In the genomic region with DNA sequence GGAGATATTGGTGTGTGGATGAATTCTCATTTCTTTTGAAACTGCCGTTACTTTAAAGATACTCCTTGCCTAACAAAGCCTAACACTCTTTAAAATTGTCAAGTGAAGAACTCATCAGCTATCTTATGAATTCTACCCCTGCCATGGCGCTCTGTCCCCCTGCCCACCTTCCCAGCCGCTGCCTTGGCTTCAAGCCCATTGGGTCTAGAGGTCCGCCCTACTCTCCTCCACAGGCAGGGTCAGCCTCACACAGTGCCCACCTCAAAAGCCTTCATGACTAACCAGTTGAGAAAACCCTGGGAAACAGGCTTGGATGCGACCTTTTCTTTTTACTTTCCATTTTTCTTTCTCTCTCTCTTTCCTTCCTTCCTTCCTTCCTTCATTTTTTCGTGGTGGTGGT, we compare ENCODE assay signal across 17 cellular contexts.
DNase-seq lines count a peak whose midpoint lies in the region; ATAC-seq and TF ChIP-seq lines count a peak whose summit lies in the region.
"Had no signal": no experiment of that assay in that cellular context is flagged by ENCODE, and none has a peak within 500 bp of the region (broad histone marks: within the 10 kb centered on the region; RNA-seq: fewer than 3 reads in every experiment).

No MANE protein-coding gene starts in this region.

- H3K36me3 Mint-ChIP-seq in H9 (ENCODE audit: insufficient read depth in 1 of 3, low read depth in 3 of 3) (peaks cover 0 to 9% (median 0%) of the 10 kb centered on the region in 3 experiments; a peak in 3 of 7 replicates), WTC11 (peaks cover 4% of the 10 kb centered on the region; the same call in 1 of the 2 replicates)
- H3K36me3 Mint-ChIP-seq in stimulated activated naive B cell treated with anti-CD40 and anti-IgM and Interleukin-4, amounts not matched to agents 10 μg/mL and 1 μg/mL and 100 μg/mL, for 72 hours, result no peaks in the 10 kb centered on the region
- no peaks in the 10 kb centered on the region for H3K36me3 Mint-ChIP-seq in activated naive CD8-positive, alpha-beta T cell treated with anti-CD3 and anti-CD28 coated beads, Interleukin-2, amount 50 U/mL, for 24 hours (ENCODE audit: low read depth)
- H3K36me3 Mint-ChIP-seq: CD14-positive monocyte; CD4-positive, alpha-beta memory T cell had no signal

- peak overlapping the region in 2 of 3 experiments; percentile 63 to 82; a peak in 5 of 7 replicates for H3K27ac Mint-ChIP-seq in H9
- peak overlapping the region; percentile 87; the same call in 1 of the 2 replicates for H3K27ac Mint-ChIP-seq in WTC11
- H3K27ac Mint-ChIP-seq in stimulated activated naive B cell treated with anti-CD40 and anti-IgM and Interleukin-4, amounts not matched to agents 10 μg/mL and 1 μg/mL and 100 μg/mL, for 72 hours, result no peak overlapping the region
- no peak overlapping the region for H3K27ac Mint-ChIP-seq in activated naive CD8-positive, alpha-beta T cell treated with anti-CD3 and anti-CD28 coated beads, Interleukin-2, amount 50 U/mL, for 24 hours
- H3K27ac Mint-ChIP-seq: CD14-positive monocyte had no signal

- no peak overlapping the region for H2BK12ac ChIP-seq in H9 (ENCODE audit: insufficient read length, low read depth, low read length)
- no peak overlapping the region for H2BK12ac ChIP-seq in neuronal stem cell (ENCODE audit: low read length)

- H3K18ac ChIP-seq in H9 (ENCODE audit: insufficient read length, low read depth, low read length) (no peak overlapping the region), neuronal stem cell (ENCODE audit: low read length) (peak overlapping the region; percentile 13)

- TF ChIP-seq CTCF in H9 (conservative IDR thresholded peaks at IDR 0.05), result no peak
- TF ChIP-seq CTCF in WTC11 (IDR thresholded peaks at IDR 0.05), result no peak
- TF ChIP-seq CTCF in thyroid gland (IDR thresholded peaks at IDR 0.05), result no peak

- no peak for TF ChIP-seq POLR2A in thyroid gland (IDR thresholded peaks at IDR 0.05)

- ATAC-seq in WTC11, result peak; percentile 33
- ATAC-seq in stimulated activated naive B cell treated with anti-CD40 and anti-IgM and Interleukin-4, amounts not matched to agents 10 μg/mL and 1 μg/mL and 100 μg/mL, for 72 hours (replicated peaks), result no peak
- no peak for ATAC-seq in activated naive CD8-positive, alpha-beta T cell treated with anti-CD3 and anti-CD28 coated beads, Interleukin-2, amount 50 U/mL, for 24 hours

- POLR2A ChIA-PET in WTC11 (lab: Charles Lee), result no interaction called here

- H3K27me3 Mint-ChIP-seq in H9 (ENCODE audit: low read depth) (peaks cover 9% of the 10 kb centered on the region), WTC11 (ENCODE audit: low read depth) (no peaks in the 10 kb centered on the region; the same call in 1 of the 2 replicates)
- peaks cover 22 to 23% of the 10 kb centered on the region in 2 donors for H3K27me3 Mint-ChIP-seq in stimulated activated naive B cell treated with anti-CD40 and anti-IgM and Interleukin-4, amounts not matched to agents 10 μg/mL and 1 μg/mL and 100 μg/mL, for 72 hours
- peaks cover 2% of the 10 kb centered on the region for H3K27me3 Mint-ChIP-seq in activated naive CD8-positive, alpha-beta T cell treated with anti-CD3 and anti-CD28 coated beads, Interleukin-2, amount 50 U/mL, for 24 hours

- H3K79me1 ChIP-seq in H9 (ENCODE audit: insufficient read depth, low read depth, low read length, poor library complexity, severe bottlenecking) (no peaks in the 10 kb centered on the region), neuronal stem cell (ENCODE audit: low read depth, low read length) (no peaks in the 10 kb centered on the region)

- H2AK5ac ChIP-seq in H9 (ENCODE audit: insufficient read length, low read length), result no peak overlapping the region
- no peak overlapping the region for H2AK5ac ChIP-seq in neuronal stem cell (ENCODE audit: low read depth, low read length)

- H3K23ac ChIP-seq in H9 (ENCODE audit: insufficient read length, low read depth, low read length) (no peak overlapping the region), neuronal stem cell (ENCODE audit: low read depth, low read length, poor library complexity) (no peak overlapping the region)

- H2BK20ac ChIP-seq in H9 (ENCODE audit: low read depth, low read length, poor library complexity, severe bottlenecking), result no peak overlapping the region

- intact Hi-C loops in thyroid gland (cut with DNase I), result no loop called here

- H2BK120ac ChIP-seq in H9 (ENCODE audit: low read depth, low read length, poor library complexity, severe bottlenecking) (no peak overlapping the region), neuronal stem cell (ENCODE audit: low read depth, low read length) (no peak overlapping the region)

- WGBS in H9 (ENCODE audit: extremely low coverage, insufficient read length, low lambda C conversion rate), result no CpG with 5 or more reads among the region's 6 CpGs
- WGBS in neuronal stem cell (ENCODE audit: extremely low coverage in 2 of 2, insufficient read length in 2 of 2, insufficient replicate concordance in 1 of 2), 2 donors, result no CpG with 5 or more reads among the region's 6 CpGs
- WGBS in thyroid gland, 2 donors, result 62 to 71% methylated on average over 6 of the region's 6 CpGs

- H4K8ac ChIP-seq in H9 (replicated peaks; ENCODE audit: insufficient read length, low read depth, low read length) (no peak overlapping the region), neuronal stem cell (ENCODE audit: low read depth, low read length) (no peak overlapping the region)

- H3K4ac ChIP-seq in H9 (ENCODE audit: low read depth, low read length) (no peak overlapping the region), neuronal stem cell (ENCODE audit: low read length) (no peak overlapping the region)

- H3K4me1 Mint-ChIP-seq in H9, result peaks cover 38 to 44% of the 10 kb centered on the region in 2 experiments
- H3K4me1 Mint-ChIP-seq in WTC11, result peaks cover 34% of the 10 kb centered on the region
- peaks cover 0 to 5% of the 10 kb centered on the region in 2 donors for H3K4me1 Mint-ChIP-seq in stimulated activated naive B cell treated with anti-CD40 and anti-IgM and Interleukin-4, amounts not matched to agents 10 μg/mL and 1 μg/mL and 100 μg/mL, for 72 hours
- no peaks in the 10 kb centered on the region for H3K4me1 Mint-ChIP-seq in activated naive CD8-positive, alpha-beta T cell treated with anti-CD3 and anti-CD28 coated beads, Interleukin-2, amount 50 U/mL, for 24 hours
- H3K4me1 Mint-ChIP-seq: CD14-positive monocyte; CD4-positive, alpha-beta memory T cell had no signal

- no peaks in the 10 kb centered on the region for H3K23me2 ChIP-seq in H9 (ENCODE audit: insufficient read length, low read depth, low read length, poor library complexity, severe bottlenecking)

- H4K20me1 ChIP-seq in H9 (ENCODE audit: control insufficient read depth, insufficient read depth, insufficient read length), result no peaks in the 10 kb centered on the region
- H4K20me1 ChIP-seq: BLaER1 had no signal

- no peak overlapping the region for H4K5ac ChIP-seq in H9 (ENCODE audit: insufficient read length, low read depth, low read length)

- H4K91ac ChIP-seq in H9 (ENCODE audit: insufficient read length, low read depth, low read length) (no peak overlapping the region), neuronal stem cell (ENCODE audit: low read depth, low read length, poor library complexity) (no peak overlapping the region)

- H3K27me3 ChIP-seq in H9 (ENCODE audit: insufficient read depth, low read length) (no peaks in the 10 kb centered on the region), iPS-20b (ENCODE audit: insufficient read depth, low read length) (no peaks in the 10 kb centered on the region), neuronal stem cell (ENCODE audit: control insufficient read depth in 3 of 3, insufficient read depth in 3 of 3, low read depth in 1 of 3, low read length in 3 of 3) (peaks cover 0 to 17% (median 0%) of the 10 kb centered on the region in 3 experiments), thyroid gland (no peaks in the 10 kb centered on the region)
- H3K27me3 ChIP-seq: BLaER1 had no signal

- H3K4me2 ChIP-seq in H9 (ENCODE audit: insufficient read depth, insufficient read length, low read length) (peak overlapping the region; percentile 27), neuronal stem cell (ENCODE audit: insufficient read depth, low read length, poor library complexity, severe bottlenecking) (no peak overlapping the region)
- H3K4me2 ChIP-seq: BLaER1 had no signal

- H3K27ac ChIP-seq in H9 (ENCODE audit: insufficient read length, low read depth, low read length), result no peak overlapping the region
- no peak overlapping the region for H3K27ac ChIP-seq in iPS-20b (ENCODE audit: low read length)
- no peak overlapping the region for H3K27ac ChIP-seq in neuronal stem cell (replicated peaks; ENCODE audit: low read length)
- no peak overlapping the region for H3K27ac ChIP-seq in thyroid gland
- H3K27ac ChIP-seq: BLaER1, HL-60 had no signal

- H3K9ac ChIP-seq in H9 (ENCODE audit: extremely low read depth, insufficient read length, low read length), result no peak overlapping the region
- no peak overlapping the region for H3K9ac ChIP-seq in iPS-20b (ENCODE audit: low read depth, low read length)
- H3K9ac ChIP-seq in neuronal stem cell (ENCODE audit: low read depth, low read length, poor library complexity), result no peak overlapping the region
- H3K9ac ChIP-seq: BLaER1 had no signal

- H3K79me2 ChIP-seq in H9 (ENCODE audit: insufficient read depth, low read length), result no peaks in the 10 kb centered on the region

- H2BK15ac ChIP-seq in H9 (ENCODE audit: low read depth, low read length), result no peak overlapping the region
- no peak overlapping the region for H2BK15ac ChIP-seq in neuronal stem cell (ENCODE audit: low read length)

- H3K4me3 ChIP-seq in iPS-20b (ENCODE audit: low read length), result peak overlapping the region; percentile 34; the same call in 1 of the 2 replicates
- no peak overlapping the region for H3K4me3 ChIP-seq in neuronal stem cell (ENCODE audit: low read length in 2 of 2)
- H3K4me3 ChIP-seq in thyroid gland (replicated peaks in 1 of 3), result no peak overlapping the region
- H3K4me3 ChIP-seq: BLaER1, HAP-1 had no signal

- no peak overlapping the region for H2AFZ ChIP-seq in H9 (ENCODE audit: low read length)
- no peak overlapping the region for H2AFZ ChIP-seq in neuronal stem cell (ENCODE audit: low read length)

- H3K14ac ChIP-seq in H9 (ENCODE audit: insufficient read depth, low read length) (no peak overlapping the region), neuronal stem cell (ENCODE audit: low read length) (no peak overlapping the region)

- H3K36me3 ChIP-seq in iPS-20b (ENCODE audit: insufficient read depth, low read depth, low read length) (no peaks in the 10 kb centered on the region), neuronal stem cell (replicated peaks in 1 of 2; ENCODE audit: control insufficient read depth in 2 of 2, insufficient read depth in 2 of 2, low read length in 2 of 2) (no peaks in the 10 kb centered on the region), thyroid gland (no peaks in the 10 kb centered on the region)
- H3K36me3 ChIP-seq: BLaER1, HAP-1 had no signal

- H3K4me1 ChIP-seq in H9 (ENCODE audit: insufficient read depth, low read length), result peaks cover 8% of the 10 kb centered on the region; the same call in 1 of the 2 replicates
- H3K4me1 ChIP-seq in iPS-20b (ENCODE audit: insufficient read depth, low read length), result peaks cover 21% of the 10 kb centered on the region; the same call in 1 of the 2 replicates
- peaks cover 0 to 9% of the 10 kb centered on the region in 2 donors for H3K4me1 ChIP-seq in neuronal stem cell (ENCODE audit: control insufficient read depth in 2 of 2, insufficient read depth in 1 of 2, low read depth in 1 of 2, low read length in 2 of 2)
- H3K4me1 ChIP-seq in thyroid gland, result no peaks in the 10 kb centered on the region

- CTCF ChIA-PET in WTC11 (lab: Charles Lee), result interaction anchor here (0.8 to 1.5 kb wide), 6 partner anchors 18 to 458 kb away, joined by 3 to 4 read pairs (median 3); a partner anchor contains a TSS

- H3K9me3 ChIP-seq in H9 (ENCODE audit: control insufficient read depth, low read depth, low read length), result no peaks in the 10 kb centered on the region
- peaks cover 7% of the 10 kb centered on the region; the same call in 1 of the 2 replicates for H3K9me3 ChIP-seq in iPS-20b (ENCODE audit: insufficient read depth, low read depth, low read length)
- peaks cover 0 to 2% of the 10 kb centered on the region in 2 donors for H3K9me3 ChIP-seq in neuronal stem cell (replicated peaks in 1 of 2; ENCODE audit: control insufficient read depth in 2 of 2, insufficient read depth in 1 of 2, low read depth in 1 of 2, low read length in 2 of 2)
- H3K9me3 ChIP-seq in thyroid gland, result no peaks in the 10 kb centered on the region
- H3K9me3 ChIP-seq: HAP-1 had no signal

- DNase-seq in H9 (no peak), WTC11 (ENCODE audit: low spot score) (no peak), neuronal stem cell (ENCODE audit: low spot score) (no peak), thyroid gland (no peak), LoVo (ENCODE audit: low spot score) (no peak)
- DNase-seq in stimulated activated naive B cell treated with anti-CD40 and anti-IgM and Interleukin-4, amounts not matched to agents 10 μg/mL and 1 μg/mL and 100 μg/mL, for 72 hours, result no peak
- DNase-seq in activated naive CD8-positive, alpha-beta T cell treated with anti-CD3 and anti-CD28 coated beads, Interleukin-2, amount 50 U/mL, for 24 hours, result no peak
- DNase-seq: 8988T; CD4-positive, alpha-beta memory T cell; DMS79 treated with DMSO at 0.1 percent for 48 hours; GF-D8; GOT3 had no signal

- no peak overlapping the region for H3T11ph ChIP-seq in H9 (ENCODE audit: low read length)

- H3K4me3 Mint-ChIP-seq in H9 (peak overlapping the region; percentile 28 to 30; a peak in 4 of 5 replicates), WTC11 (peak overlapping the region; percentile 50)
- no peak overlapping the region for H3K4me3 Mint-ChIP-seq in stimulated activated naive B cell treated with anti-CD40 and anti-IgM and Interleukin-4, amounts not matched to agents 10 μg/mL and 1 μg/mL and 100 μg/mL, for 72 hours
- H3K4me3 Mint-ChIP-seq in activated naive CD8-positive, alpha-beta T cell treated with anti-CD3 and anti-CD28 coated beads, Interleukin-2, amount 50 U/mL, for 24 hours, result no peak overlapping the region
- H3K4me3 Mint-ChIP-seq: CD4-positive, alpha-beta memory T cell had no signal

- H2BK5ac ChIP-seq in H9 (ENCODE audit: insufficient read length, low read length), result no peak overlapping the region
- H2BK5ac ChIP-seq in neuronal stem cell (ENCODE audit: low read length), result no peak overlapping the region

- no peak overlapping the region for H3K56ac ChIP-seq in H9 (ENCODE audit: insufficient read length, low read depth, low read length)

- H3K9me3 Mint-ChIP-seq in H9, result peaks cover 3 to 4% of the 10 kb centered on the region in 2 experiments; a peak in 4 of 5 replicates
- peaks cover 5% of the 10 kb centered on the region for H3K9me3 Mint-ChIP-seq in WTC11
- H3K9me3 Mint-ChIP-seq in stimulated activated naive B cell treated with anti-CD40 and anti-IgM and Interleukin-4, amounts not matched to agents 10 μg/mL and 1 μg/mL and 100 μg/mL, for 72 hours, result peaks cover 3% of the 10 kb centered on the region in 2 donors
- no peaks in the 10 kb centered on the region for H3K9me3 Mint-ChIP-seq in activated naive CD8-positive, alpha-beta T cell treated with anti-CD3 and anti-CD28 coated beads, Interleukin-2, amount 50 U/mL, for 24 hours
- H3K9me3 Mint-ChIP-seq: CD4-positive, alpha-beta memory T cell had no signal

Comparison
In these comparisons a context has a peak if more than half of its experiments do, and no peak if none do; other contexts are left out.
1. H3K27ac Mint-ChIP-seq: peak in H9 (2 of 3) and WTC11 (single experiment); none in stimulated activated naive B cell treated with anti-CD40 and anti-IgM and Interleukin-4, amounts not matched to agents 10 μg/mL and 1 μg/mL and 100 μg/mL, for 72 hours (single experiment) and activated naive CD8-positive, alpha-beta T cell treated with anti-CD3 and anti-CD28 coated beads, Interleukin-2, amount 50 U/mL, for 24 hours (single experiment).
2. H3K4me3 Mint-ChIP-seq: peak in H9 (2 of 2) and WTC11 (single experiment); none in stimulated activated naive B cell treated with anti-CD40 and anti-IgM and Interleukin-4, amounts not matched to agents 10 μg/mL and 1 μg/mL and 100 μg/mL, for 72 hours (0 of 2) and activated naive CD8-positive, alpha-beta T cell treated with anti-CD3 and anti-CD28 coated beads, Interleukin-2, amount 50 U/mL, for 24 hours (single experiment).